In genomic region chr3:165254812-165255211, GRCh38 we compare ENCODE assay signal across 10 cellular contexts. TPM values are rescaled to one million over a fixed set of nuclear protein-coding genes. Genes with fewer than 3 reads are reported as not detected.
DNase-seq lines count a peak whose midpoint lies in the region; ATAC-seq and TF ChIP-seq lines count a peak whose summit lies in the region.
"Had no signal": no experiment of that assay in that cellular context is flagged by ENCODE, and none has a peak within 500 bp of the region (broad histone marks: within the 10 kb centered on the region; RNA-seq: fewer than 3 reads in every experiment).

No MANE protein-coding gene starts in this region.

- whole genome bisulfite sequencing in iPS DF 6.9 (ENCODE audit: insufficient coverage, insufficient read length), result no CpG with 5 or more reads among the region's 1 CpG

- H3K4me1 Mint-ChIP-seq in activated CD8-positive, alpha-beta memory T cell treated with anti-CD3 and anti-CD28 coated beads, Interleukin-2, amount 10 ng/mL, durations not matched to agents 7 days and 5 days, result no peaks in the 10 kb centered on the region
- no peaks in the 10 kb centered on the region for H3K4me1 Mint-ChIP-seq in activated T-helper 17 cell treated with anti-CD3 and anti-CD28 coated beads, Interleukin-2, amount 50 U/mL, for 72 hours

- H3K27me3 ChIP-seq in iPS DF 6.9 (ENCODE audit: control insufficient read depth, insufficient read depth, low read length), result no peaks in the 10 kb centered on the region

- H3K27ac Mint-ChIP-seq in activated CD8-positive, alpha-beta memory T cell treated with anti-CD3 and anti-CD28 coated beads, Interleukin-2, amount 10 ng/mL, durations not matched to agents 7 days and 5 days, result no peak overlapping the region
- H3K27ac Mint-ChIP-seq in activated T-helper 17 cell treated with anti-CD3 and anti-CD28 coated beads, Interleukin-2, amount 50 U/mL, for 72 hours, result no peak overlapping the region

- no peaks in the 10 kb centered on the region for H3K36me3 ChIP-seq in iPS DF 6.9 (ENCODE audit: control insufficient read depth, insufficient read depth, low read length)

- H3K4me3 ChIP-seq in iPS DF 6.9 (ENCODE audit: low read length), result no peak overlapping the region
- no peak overlapping the region for H3K4me3 ChIP-seq in foreskin fibroblast (ENCODE audit: low read depth in 1 of 2, low read length in 2 of 2)
- H3K4me3 ChIP-seq: skin epidermis had no signal

- H3K4me1 ChIP-seq in iPS DF 6.9 (ENCODE audit: control insufficient read depth, insufficient read depth, low read length), result no peaks in the 10 kb centered on the region

- TF ChIP-seq EP300 in Ishikawa (IDR thresholded peaks at IDR 0.05; ENCODE audit: borderline replicate concordance), result no peak

- TF ChIP-seq CTCF in C4-2B (conservative IDR thresholded peaks at IDR 0.05), result peak; percentile 71
- TF ChIP-seq CTCF in RWPE1 (conservative IDR thresholded peaks at IDR 0.05; ENCODE audit: low read depth), result peak; percentile 18; the same call in 1 of the 2 replicates
- no peak for TF ChIP-seq CTCF in foreskin fibroblast (IDR thresholded peaks at IDR 0.05; ENCODE audit: low read depth, low read length)

- peaks cover 4% of the 10 kb centered on the region for H3K9me3 Mint-ChIP-seq in activated CD8-positive, alpha-beta memory T cell treated with anti-CD3 and anti-CD28 coated beads, Interleukin-2, amount 10 ng/mL, durations not matched to agents 7 days and 5 days (ENCODE audit: low read depth)
- H3K9me3 Mint-ChIP-seq in activated T-helper 17 cell treated with anti-CD3 and anti-CD28 coated beads, Interleukin-2, amount 50 U/mL, for 72 hours, result peaks cover under 1% of the 10 kb centered on the region

- DNase-seq in RWPE1 (ENCODE audit: low spot score), result peak; percentile 31
- peak; percentile 22 for DNase-seq in iPS DF 6.9 (ENCODE audit: low read depth, low spot score)
- no peak for DNase-seq in foreskin fibroblast
- DNase-seq in activated CD8-positive, alpha-beta memory T cell treated with anti-CD3 and anti-CD28 coated beads, Interleukin-2, amount 10 ng/mL, durations not matched to agents 7 days and 5 days, result no peak
- DNase-seq: NCI-H2171 had no signal

- H3K27ac ChIP-seq in C4-2B (no peak overlapping the region), RWPE1 (no peak overlapping the region), iPS DF 6.9 (ENCODE audit: low read length) (no peak overlapping the region)
- H3K27ac ChIP-seq: skin epidermis had no signal

- no peaks in the 10 kb centered on the region for H3K27me3 Mint-ChIP-seq in activated CD8-positive, alpha-beta memory T cell treated with anti-CD3 and anti-CD28 coated beads, Interleukin-2, amount 10 ng/mL, durations not matched to agents 7 days and 5 days
- no peaks in the 10 kb centered on the region for H3K27me3 Mint-ChIP-seq in activated T-helper 17 cell treated with anti-CD3 and anti-CD28 coated beads, Interleukin-2, amount 50 U/mL, for 72 hours

- no peaks in the 10 kb centered on the region for H3K36me3 Mint-ChIP-seq in activated CD8-positive, alpha-beta memory T cell treated with anti-CD3 and anti-CD28 coated beads, Interleukin-2, amount 10 ng/mL, durations not matched to agents 7 days and 5 days
- no peaks in the 10 kb centered on the region for H3K36me3 Mint-ChIP-seq in activated T-helper 17 cell treated with anti-CD3 and anti-CD28 coated beads, Interleukin-2, amount 50 U/mL, for 72 hours (ENCODE audit: low read depth)

- H3K9me3 ChIP-seq in iPS DF 6.9 (ENCODE audit: control insufficient read depth, insufficient read depth, low read length), result no peaks in the 10 kb centered on the region

- CTCF ChIA-PET in RWPE1 (lab: Yijun Ruan, JAX), result interaction anchor here (0.5 to 0.6 kb wide), 2 partner anchors 479 to 800 kb away, joined by 4 to 5 read pairs; no protein-coding TSS in a partner anchor
- CTCF ChIA-PET in activated CD8-positive, alpha-beta memory T cell treated with anti-CD3 and anti-CD28 coated beads, Interleukin-2, amount 10 ng/mL, durations not matched to agents 7 days and 5 days (lab: Charles Lee), result no interaction called here

- TF ChIP-seq RAD21 in Ishikawa (IDR thresholded peaks at IDR 0.05; ENCODE audit: low read depth), result peak; percentile 67

- ATAC-seq in activated CD8-positive, alpha-beta memory T cell treated with anti-CD3 and anti-CD28 coated beads, Interleukin-2, amount 10 ng/mL, durations not matched to agents 7 days and 5 days, result no peak
- no peak for ATAC-seq in activated T-helper 17 cell treated with anti-CD3 and anti-CD28 coated beads, Interleukin-2, amount 50 U/mL, for 72 hours (replicated peaks)
- ATAC-seq in GM18861 (IDR thresholded peaks at IDR 0.05; ENCODE audit: unreplicated experiment), result no peak

- POLR2A ChIA-PET in RWPE1 (lab: Yijun Ruan, JAX; ENCODE audit: low non-redundant PET), result no interaction called here

- H3K4me3 Mint-ChIP-seq in activated CD8-positive, alpha-beta memory T cell treated with anti-CD3 and anti-CD28 coated beads, Interleukin-2, amount 10 ng/mL, durations not matched to agents 7 days and 5 days, result no peak overlapping the region
- no peak overlapping the region for H3K4me3 Mint-ChIP-seq in activated T-helper 17 cell treated with anti-CD3 and anti-CD28 coated beads, Interleukin-2, amount 50 U/mL, for 72 hours

TF ChIP-seq in Ishikawa, 13 proteins besides CTCF, POLR2A, EP300 and RAD21:
- TF ChIP-seq YY1 (IDR thresholded peaks at IDR 0.05; ENCODE audit: low read depth) (no peak), ZBTB7A (IDR thresholded peaks at IDR 0.05; ENCODE audit: low read depth) (no peak), TEAD4 (IDR thresholded peaks at IDR 0.05) (no peak), TAF1 (IDR thresholded peaks at IDR 0.05; ENCODE audit: low read depth) (no peak), CEBPB (IDR thresholded peaks at IDR 0.05) (no peak), FOXM1 (IDR thresholded peaks at IDR 0.05; ENCODE audit: borderline replicate concordance, low read depth) (no peak), REST (IDR thresholded peaks at IDR 0.05; ENCODE audit: low read depth) (no peak), CREB1 (IDR thresholded peaks at IDR 0.05; ENCODE audit: low read depth) (no peak), EGR1 (IDR thresholded peaks at IDR 0.05) (no peak), TCF12 (IDR thresholded peaks at IDR 0.05; ENCODE audit: low read depth) (no peak), NFIC (IDR thresholded peaks at IDR 0.05) (no peak), MAX (IDR thresholded peaks at IDR 0.05) (no peak)
- TF ChIP-seq, protein P1, sequence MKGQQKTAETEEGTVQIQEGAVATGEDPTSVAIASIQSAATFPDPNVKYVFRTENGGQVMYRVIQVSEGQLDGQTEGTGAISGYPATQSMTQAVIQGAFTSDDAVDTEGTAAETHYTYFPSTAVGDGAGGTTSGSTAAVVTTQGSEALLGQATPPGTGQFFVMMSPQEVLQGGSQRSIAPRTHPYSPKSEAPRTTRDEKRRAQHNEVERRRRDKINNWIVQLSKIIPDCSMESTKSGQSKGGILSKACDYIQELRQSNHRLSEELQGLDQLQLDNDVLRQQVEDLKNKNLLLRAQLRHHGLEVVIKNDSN (IDR thresholded peaks at IDR 0.05), result no peak

RNA-seq across cellular contexts. Expression of gene SLITRK3, which starts 58.6 kb away (rescaled TPM):
- total RNA-seq in activated CD8-positive, alpha-beta memory T cell treated with anti-CD3 and anti-CD28 coated beads, Interleukin-2, amount 10 ng/mL, durations not matched to agents 7 days and 5 days, result not detected
- total RNA-seq in activated T-helper 17 cell treated with anti-CD3 and anti-CD28 coated beads, Interleukin-2, amount 50 U/mL, for 72 hours, result not detected

Comparison
In these comparisons a context has a peak if more than half of its experiments do, and no peak if none do; other contexts are left out.
1. DNase-seq: peak in RWPE1 (single experiment) and iPS DF 6.9 (single experiment); none in foreskin fibroblast (0 of 2) and activated CD8-positive, alpha-beta memory T cell treated with anti-CD3 and anti-CD28 coated beads, Interleukin-2, amount 10 ng/mL, durations not matched to agents 7 days and 5 days (single experiment).